Comparison of ENCODE assay signal across 13 cellular contexts in genomic region chr11:27020736-27021135, GRCh38. TPM values are rescaled to one million over a fixed set of nuclear protein-coding genes. Genes with fewer than 3 reads are reported as not detected.
"Had no signal": no experiment of that assay in that cellular context is flagged by ENCODE, and none has a peak within 500 bp of the region (broad histone marks: within the 10 kb centered on the region; RNA-seq: fewer than 3 reads in every experiment).

No MANE protein-coding gene starts in this region.

- H3K27ac ChIP-seq: gastroesophageal sphincter, neural progenitor cell, ovary, testis had no signal

- ATAC-seq: gastroesophageal sphincter; stimulated activated naive CD8-positive, alpha-beta T cell treated with anti-CD3 and anti-CD28 coated beads, Interleukin-15, Interleukin-2, amounts not matched to agents 100 U/mL and 50 U/mL, for 24 hours had no signal

- H3K9me3 ChIP-seq: gastroesophageal sphincter, ovary, testis had no signal

- H3K4me3 ChIP-seq: gastroesophageal sphincter, neural progenitor cell, ovary, testis had no signal

- H3K4me1 ChIP-seq: gastroesophageal sphincter, testis had no signal

- H3K36me3 ChIP-seq: gastroesophageal sphincter, neural progenitor cell, ovary had no signal

- DNase-seq: activated B cell treated with CpG ODN at 0.5 μM for 24 hours; activated CD4-positive, alpha-beta T cell treated with anti-CD3 and anti-CD28 coated beads, Interleukin-2, amount 10 ng/mL, durations not matched to agents 24 days and 14 days; activated naive CD4-positive, alpha-beta T cell; kidney glomerular epithelial cell; ovary; stimulated activated CD4-positive, alpha-beta T cell treated with anti-CD3 and anti-CD28 coated beads, Interleukin-2, amount 100 ng/mL, for 48 hours; stimulated activated naive CD8-positive, alpha-beta T cell treated with anti-CD3 and anti-CD28 coated beads, Interleukin-15, Interleukin-2, amounts not matched to agents 100 U/mL and 50 U/mL, for 24 hours; testis had no signal

- H3K27me3 ChIP-seq: gastroesophageal sphincter, neural progenitor cell, ovary, testis had no signal

RNA-seq across cellular contexts. Expression of gene BBOX1, which starts 19.9 kb away (rescaled TPM):
- total RNA-seq: activated B cell treated with CpG ODN at 0.5 μM for 24 hours; activated CD4-positive, alpha-beta T cell treated with anti-CD3 and anti-CD28 coated beads, Interleukin-2, amount 10 ng/mL, durations not matched to agents 24 days and 14 days; activated T-helper 1 cell treated with anti-CD3 and anti-CD28 coated beads, Interleukin-12 subunit alpha, Interleukin-12 subunit beta, Interleukin-2, Interleukin-4 antibody, amounts not matched to agents 30 ng/mL and 10 ng/mL and 1 ng/mL, durations not matched to agents 14 hours and 24 hours and 36 hours; fibroblast of lung; myocyte had no signal

RNA-seq across cellular contexts. Expression of gene FIBIN, which starts 26.8 kb away (rescaled TPM):
- total RNA-seq: activated B cell treated with CpG ODN at 0.5 μM for 24 hours; activated CD4-positive, alpha-beta T cell treated with anti-CD3 and anti-CD28 coated beads, Interleukin-2, amount 10 ng/mL, durations not matched to agents 24 days and 14 days; activated T-helper 1 cell treated with anti-CD3 and anti-CD28 coated beads, Interleukin-12 subunit alpha, Interleukin-12 subunit beta, Interleukin-2, Interleukin-4 antibody, amounts not matched to agents 30 ng/mL and 10 ng/mL and 1 ng/mL, durations not matched to agents 14 hours and 24 hours and 36 hours had no signal
